In genomic region chr6:70694371-70694770, GRCh38 we compare ENCODE assay signal across 26 cellular contexts.
"Had no signal": no experiment of that assay in that cellular context is flagged by ENCODE, and none has a peak within 500 bp of the region (broad histone marks: within the 10 kb centered on the region; RNA-seq: fewer than 3 reads in every experiment).

No MANE protein-coding gene starts in this region.

- ATAC-seq: activated naive CD4-positive, alpha-beta T cell treated with anti-CD3 and anti-CD28 coated beads, Interleukin-2, amount 50 U/mL, for 72 hours; activated T-cell treated with anti-CD3 and anti-CD28 coated beads, Interleukin-2, amount 50 U/mL, for 72 hours; effector memory CD8-positive, alpha-beta T cell; gastroesophageal sphincter had no signal

- H3K9me3 Mint-ChIP-seq: effector memory CD8-positive, alpha-beta T cell had no signal

- DNase-seq: activated CD4-positive, alpha-beta memory T cell treated with anti-CD3 and anti-CD28 coated beads, Interleukin-2, amount 10 ng/mL, durations not matched to agents 7 days and 5 days; activated CD4-positive, alpha-beta T cell treated with anti-CD3 and anti-CD28 coated beads for 4 hours; activated CD4-positive, alpha-beta T cell treated with anti-CD3 and anti-CD28 coated beads, Interleukin-2, amount 10 ng/mL, durations not matched to agents 7 days and 5 days; activated CD4-positive, alpha-beta T cell treated with anti-CD3 and anti-CD28 coated beads, Interleukin-2, amount 50 U/mL, for 4 hours; activated CD4-positive, CD25-positive, alpha-beta regulatory T cell; activated CD4-positive, CD25-positive, alpha-beta regulatory T cell treated with anti-CD3 and anti-CD28 coated beads, Interleukin-2, amount 50 U/mL, for 72 hours; activated CD8-positive, alpha-beta memory T cell treated with anti-CD3 and anti-CD28 coated beads, Interleukin-2, amount 50 U/mL, for 48 hours; activated gamma-delta T cell; activated naive CD4-positive, alpha-beta T cell; activated naive CD4-positive, alpha-beta T cell treated with anti-CD3 and anti-CD28 coated beads, Interleukin-2, amount 10 ng/mL, durations not matched to agents 7 days and 5 days; activated T-cell treated with anti-CD3 and anti-CD28 coated beads for 4 hours; activated T-cell treated with anti-CD3 and anti-CD28 coated beads, Interleukin-2, amount 50 U/mL, for 24 hours; activated T-cell treated with anti-CD3 and anti-CD28 coated beads, Interleukin-2, amount 50 U/mL, for 72 hours; adrenal gland; brain microvascular endothelial cell; caudate nucleus; cortex of kidney; dermis blood vessel endothelial cell; effector CD4-positive, alpha-beta T cell; effector memory CD8-positive, alpha-beta T cell; erythroblast; esophagus squamous epithelium; foreskin melanocyte; T-helper 2 cell had no signal

- H3K27ac Mint-ChIP-seq: activated CD4-positive, alpha-beta memory T cell treated with anti-CD3 and anti-CD28 coated beads, Interleukin-2, amount 10 ng/mL, durations not matched to agents 7 days and 5 days; activated CD4-positive, alpha-beta T cell treated with anti-CD3 and anti-CD28 coated beads, Interleukin-2, amount 10 ng/mL, durations not matched to agents 7 days and 5 days; activated naive CD4-positive, alpha-beta T cell treated with anti-CD3 and anti-CD28 coated beads, Interleukin-2, amount 10 ng/mL, durations not matched to agents 7 days and 5 days; activated naive CD4-positive, alpha-beta T cell treated with anti-CD3 and anti-CD28 coated beads, Interleukin-2, amount 50 U/mL, for 72 hours; activated T-cell treated with anti-CD3 and anti-CD28 coated beads, Interleukin-2, amount 50 U/mL, for 24 hours; activated T-cell treated with anti-CD3 and anti-CD28 coated beads, Interleukin-2, amount 50 U/mL, for 72 hours had no signal

- H3K27me3 Mint-ChIP-seq: activated CD4-positive, alpha-beta memory T cell treated with anti-CD3 and anti-CD28 coated beads, Interleukin-2, amount 10 ng/mL, durations not matched to agents 7 days and 5 days; activated CD4-positive, alpha-beta T cell treated with anti-CD3 and anti-CD28 coated beads, Interleukin-2, amount 10 ng/mL, durations not matched to agents 7 days and 5 days; activated naive CD4-positive, alpha-beta T cell treated with anti-CD3 and anti-CD28 coated beads, Interleukin-2, amount 10 ng/mL, durations not matched to agents 7 days and 5 days; activated T-cell treated with anti-CD3 and anti-CD28 coated beads, Interleukin-2, amount 50 U/mL, for 24 hours; effector memory CD8-positive, alpha-beta T cell had no signal

- H3K4me3 Mint-ChIP-seq: activated CD4-positive, alpha-beta memory T cell treated with anti-CD3 and anti-CD28 coated beads, Interleukin-2, amount 10 ng/mL, durations not matched to agents 7 days and 5 days; activated CD4-positive, alpha-beta T cell treated with anti-CD3 and anti-CD28 coated beads, Interleukin-2, amount 10 ng/mL, durations not matched to agents 7 days and 5 days; activated naive CD4-positive, alpha-beta T cell treated with anti-CD3 and anti-CD28 coated beads, Interleukin-2, amount 10 ng/mL, durations not matched to agents 7 days and 5 days; activated T-cell treated with anti-CD3 and anti-CD28 coated beads, Interleukin-2, amount 50 U/mL, for 24 hours; activated T-cell treated with anti-CD3 and anti-CD28 coated beads, Interleukin-2, amount 50 U/mL, for 72 hours; effector memory CD8-positive, alpha-beta T cell had no signal
